19 cellular contexts compared by ENCODE assay signal in genomic region chr16:50403491-50403890, GRCh38. TPM values are rescaled to one million over a fixed set of nuclear protein-coding genes. Genes with fewer than 3 reads are reported as not detected.
DNase-seq lines count a peak whose midpoint lies in the region; ATAC-seq and TF ChIP-seq lines count a peak whose summit lies in the region.
"Had no signal": no experiment of that assay in that cellular context is flagged by ENCODE, and none has a peak within 500 bp of the region (broad histone marks: within the 10 kb centered on the region; RNA-seq: fewer than 3 reads in every experiment).

No MANE protein-coding gene starts in this region.

- H2AFZ ChIP-seq in neural progenitor cell (replicated peaks) = no peak overlapping the region
- H2AFZ ChIP-seq: GM23338 had no signal

- H3K4me1 Mint-ChIP-seq in neural progenitor cell (peaks cover 24% of the 10 kb centered on the region), type B pancreatic cell (ENCODE audit: unreplicated experiment) (peaks cover 22% of the 10 kb centered on the region)
- H3K4me1 Mint-ChIP-seq: GM23338 had no signal

- H3K79me2 ChIP-seq in neural progenitor cell (ENCODE audit: low read depth) = no peaks in the 10 kb centered on the region

- H3K9me3 Mint-ChIP-seq in neural progenitor cell = no peaks in the 10 kb centered on the region
- H3K9me3 Mint-ChIP-seq in type B pancreatic cell = no peaks in the 10 kb centered on the region
- H3K9me3 Mint-ChIP-seq: CD8-positive, alpha-beta T cell; GM23338 had no signal

- H3K9me3 ChIP-seq in esophagus muscularis mucosa (no peaks in the 10 kb centered on the region), left ventricle myocardium inferior (replicated peaks) (no peaks in the 10 kb centered on the region), neural progenitor cell (ENCODE audit: low read depth) (no peaks in the 10 kb centered on the region), aorta (ENCODE audit: control insufficient read depth, low read length) (no peaks in the 10 kb centered on the region)
- H3K9me3 ChIP-seq: HAP-1, SJCRH30 had no signal

- no peaks in the 10 kb centered on the region for H4K20me1 ChIP-seq in neural progenitor cell (ENCODE audit: low read depth)

- ATAC-seq in aorta (ENCODE audit: low FRiP score) = no peak
- ATAC-seq: CD8-positive, alpha-beta T cell; GM23338 had no signal

- no peak overlapping the region for H3K9ac ChIP-seq in neural progenitor cell

- whole genome bisulfite sequencing in esophagus muscularis mucosa = 88% methylated on average over 11 of the region's 12 CpGs
- 5 to 8% methylated on average over 12 of the region's 12 CpGs for WGBS in aorta, 2 donors

- H3K36me3 Mint-ChIP-seq in neural progenitor cell (no peaks in the 10 kb centered on the region), type B pancreatic cell (no peaks in the 10 kb centered on the region)
- H3K36me3 Mint-ChIP-seq: CD8-positive, alpha-beta T cell had no signal

- peaks cover 16% of the 10 kb centered on the region for H3K27me3 Mint-ChIP-seq in neural progenitor cell (ENCODE audit: insufficient read depth, low read depth)
- no peaks in the 10 kb centered on the region for H3K27me3 Mint-ChIP-seq in type B pancreatic cell

- H3K27ac ChIP-seq in esophagus muscularis mucosa (replicated peaks in 1 of 4) (no peak overlapping the region), left ventricle myocardium inferior (replicated peaks) (no peak overlapping the region), neural progenitor cell (no peak overlapping the region), aorta (ENCODE audit: low read depth in 1 of 2, low read length in 2 of 2) (no peak overlapping the region)
- H3K27ac ChIP-seq: SJCRH30 had no signal

- H3K4me1 ChIP-seq in esophagus muscularis mucosa = no peaks in the 10 kb centered on the region
- no peaks in the 10 kb centered on the region for H3K4me1 ChIP-seq in left ventricle myocardium inferior
- peaks cover 7% of the 10 kb centered on the region for H3K4me1 ChIP-seq in neural progenitor cell
- H3K4me1 ChIP-seq in aorta (ENCODE audit: control insufficient read depth in 1 of 2, insufficient read depth in 2 of 2, low read length in 2 of 2) = no peaks in the 10 kb centered on the region
- H3K4me1 ChIP-seq: HAP-1, SJCRH30 had no signal

- intact Hi-C loops in esophagus muscularis mucosa (cut with DNase I) = no loop called here
- intact Hi-C loops in left ventricle myocardium inferior (cut with micrococcal nuclease) = no loop called here
- intact Hi-C loops in aorta (cut with DNase I) = no loop called here

- H3K27me3 ChIP-seq in esophagus muscularis mucosa = no peaks in the 10 kb centered on the region
- peaks cover 7% of the 10 kb centered on the region for H3K27me3 ChIP-seq in left ventricle myocardium inferior (ENCODE audit: low read depth)
- H3K27me3 ChIP-seq in neural progenitor cell = no peaks in the 10 kb centered on the region
- H3K27me3 ChIP-seq in aorta (ENCODE audit: control insufficient read depth in 1 of 2, insufficient read depth in 2 of 2, low read length in 1 of 2) = no peaks in the 10 kb centered on the region
- H3K27me3 ChIP-seq: SJCRH30 had no signal

- H3K36me3 ChIP-seq in esophagus muscularis mucosa (no peaks in the 10 kb centered on the region), left ventricle myocardium inferior (no peaks in the 10 kb centered on the region), neural progenitor cell (no peaks in the 10 kb centered on the region), aorta (ENCODE audit: control insufficient read depth in 1 of 2, insufficient read depth in 2 of 2, low read length in 1 of 2) (no peaks in the 10 kb centered on the region)
- H3K36me3 ChIP-seq: HAP-1, SJCRH30 had no signal

- TF ChIP-seq EP300 in esophagus muscularis mucosa (IDR thresholded peaks at IDR 0.05) = no peak

- no peak overlapping the region for H3K4me3 Mint-ChIP-seq in neural progenitor cell
- no peak overlapping the region for H3K4me3 Mint-ChIP-seq in type B pancreatic cell
- H3K4me3 Mint-ChIP-seq: CD8-positive, alpha-beta T cell; GM23338 had no signal

- no peak overlapping the region for H3K4me2 ChIP-seq in neural progenitor cell
- H3K4me2 ChIP-seq: GM23338 had no signal

- H3F3A ChIP-seq in neural progenitor cell (ENCODE audit: low read depth) = no peaks in the 10 kb centered on the region

- TF ChIP-seq CTCF in esophagus muscularis mucosa (IDR thresholded peaks at IDR 0.05) (no peak), left ventricle myocardium inferior (IDR thresholded peaks at IDR 0.05; ENCODE audit: borderline replicate concordance) (no peak), neural progenitor cell (IDR thresholded peaks at IDR 0.05) (no peak), type B pancreatic cell (conservative IDR thresholded peaks at IDR 0.05) (no peak)

- no peak overlapping the region for H3K4me3 ChIP-seq in esophagus muscularis mucosa
- H3K4me3 ChIP-seq in left ventricle myocardium inferior = no peak overlapping the region
- H3K4me3 ChIP-seq in neural progenitor cell = no peak overlapping the region
- no peak overlapping the region for H3K4me3 ChIP-seq in aorta (ENCODE audit: low read length in 2 of 2)
- H3K4me3 ChIP-seq: GM23338, HAP-1, SJCRH30 had no signal

- H3K27ac Mint-ChIP-seq in neural progenitor cell = peak overlapping the region; percentile 25
- no peak overlapping the region for H3K27ac Mint-ChIP-seq in type B pancreatic cell
- H3K27ac Mint-ChIP-seq: CD8-positive, alpha-beta T cell; GM23338 had no signal

- DNase-seq in esophagus muscularis mucosa (ENCODE audit: extremely low spot score) (peak; percentile 72), left ventricle myocardium inferior (peak; percentile 46), neural progenitor cell (ENCODE audit: low spot score) (no peak), aorta (peak; percentile 61 to 82), type B pancreatic cell (ENCODE audit: extremely low spot score, unreplicated experiment) (no peak), NCI-H1417 (lab: John Stamatoyannopoulos, UW) (no peak), NCI-H2081 treated with DMSO at 0.1 percent for 48 hours (lab: John Stamatoyannopoulos, UW) (no peak)
- DNase-seq: KG1; NCI-H1092; NCI-H1436 treated with DMSO at 0.1 percent for 48 hours; NCI-H1930; NCI-H226; NCI-H510A treated with DMSO at 0.1 percent for 48 hours; NCI-H748 treated with DMSO at 0.1 percent for 48 hours; NK-92 treated with Interleukin-12 subunit alpha and Interleukin-12 subunit beta, amount 100 ng/mL, for 24 hours; SJCRH30 had no signal

- no peak for TF ChIP-seq POLR2A in esophagus muscularis mucosa (IDR thresholded peaks at IDR 0.05; ENCODE audit: low read depth)

RNA-seq across cellular contexts. Expression of gene BRD7, which starts 34.7 kb away (rescaled TPM):
- 10 to 100 TPM; 49.5 to 68.1 (median 56.5) TPM for total RNA-seq in esophagus muscularis mucosa
- total RNA-seq in left ventricle myocardium inferior = 52.3 TPM
- 112 and 164 TPM in 2 replicates for total RNA-seq in neural progenitor cell (ENCODE audit: low replicate concordance)
- total RNA-seq in aorta = 10 to 100 TPM; 64.2 to 90.2 TPM
- polyA plus RNA-seq in aorta = 10 to 100 TPM; 37.7 to 53.3 TPM
- 88.6 and 98.2 TPM in 2 replicates for total RNA-seq in type B pancreatic cell (ENCODE audit: low replicate concordance)

Comparison
In these comparisons a context has a peak if more than half of its experiments do, and no peak if none do; other contexts are left out.
1. DNase-seq: peak in esophagus muscularis mucosa (single experiment), left ventricle myocardium inferior (single experiment) and aorta (2 of 2); none in neural progenitor cell (single experiment), type B pancreatic cell (single experiment), NCI-H1417 (0 of 3) and NCI-H2081 treated with DMSO at 0.1 percent for 48 hours (single experiment).